Comparison of ENCODE assay signal across 15 cellular contexts in the genomic region with DNA sequence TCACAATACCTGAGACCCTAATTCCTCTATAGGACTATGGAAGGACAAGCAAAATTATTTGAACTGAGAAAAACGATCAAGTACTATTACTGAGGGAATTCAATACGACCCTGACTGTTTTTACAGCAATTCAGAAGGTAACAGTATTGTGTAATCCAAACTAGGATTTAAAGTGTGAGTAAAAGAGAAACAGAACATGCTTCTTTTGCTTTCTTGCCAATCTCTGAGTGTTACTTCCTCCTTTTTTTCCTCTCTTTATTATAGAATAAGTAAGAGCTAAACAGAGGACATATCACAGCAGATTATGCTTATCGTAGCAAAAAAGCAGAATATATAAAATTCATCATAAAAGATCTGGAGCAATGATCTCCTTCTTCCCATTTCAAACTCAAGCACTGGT.
A peak's percentile ranks its signal among the peaks of the same experiment; 100 is the strongest.
DNase-seq lines count a peak whose midpoint lies in the region; ATAC-seq and TF ChIP-seq lines count a peak whose summit lies in the region.
"Had no signal": no experiment of that assay in that cellular context is flagged by ENCODE, and none has a peak within 500 bp of the region (broad histone marks: within the 10 kb centered on the region; RNA-seq: fewer than 3 reads in every experiment).

No MANE protein-coding gene starts in this region.

- peak; percentile 39 for ATAC-seq in HG03442 (IDR thresholded peaks at IDR 0.05; ENCODE audit: unreplicated experiment)
- no peak for ATAC-seq in Panc1
- no peak for ATAC-seq in natural killer cell treated with Interleukin-12 subunit alpha and Interleukin-12 subunit beta and Interleukin-15 and Interleukin-18, amount 100 ng/mL, for 72 hours

- H3K27ac ChIP-seq in Panc1 (ENCODE audit: low read length): 0 out of 2 replicates have a peak overlapping the region, but pooled peaks have one; percentile 23
- H3K27ac ChIP-seq: neutrophil had no signal

- no peaks in the 10 kb centered on the region for H3K27me3 Mint-ChIP-seq in activated CD4-positive, alpha-beta memory T cell treated with anti-CD3 and anti-CD28 coated beads, Interleukin-2, amount 10 ng/mL, durations not matched to agents 7 days and 5 days
- H3K27me3 Mint-ChIP-seq in natural killer cell treated with Interleukin-12 subunit alpha and Interleukin-12 subunit beta and Interleukin-15 and Interleukin-18, amount 100 ng/mL, for 72 hours: no peaks in the 10 kb centered on the region
- H3K27me3 Mint-ChIP-seq: central memory CD8-positive, alpha-beta T cell had no signal

- no peaks in the 10 kb centered on the region for H3K27me3 ChIP-seq in Panc1 (ENCODE audit: control insufficient read depth, insufficient read depth, low read length)
- H3K27me3 ChIP-seq: neutrophil had no signal

- H3K36me3 Mint-ChIP-seq in activated CD4-positive, alpha-beta memory T cell treated with anti-CD3 and anti-CD28 coated beads, Interleukin-2, amount 10 ng/mL, durations not matched to agents 7 days and 5 days (ENCODE audit: low read depth): no peaks in the 10 kb centered on the region
- no peaks in the 10 kb centered on the region for H3K36me3 Mint-ChIP-seq in natural killer cell treated with Interleukin-12 subunit alpha and Interleukin-12 subunit beta and Interleukin-15 and Interleukin-18, amount 100 ng/mL, for 72 hours

- H3K4me3 ChIP-seq in Panc1 (ENCODE audit: low read depth in 2 of 2, low read length in 2 of 2) (no peak overlapping the region), fibroblast of mammary gland (ENCODE audit: control insufficient read depth, low read depth, low read length) (no peak overlapping the region), skeletal muscle cell (ENCODE audit: low read depth, low read length) (no peak overlapping the region)

- H3K4me1 Mint-ChIP-seq in activated CD4-positive, alpha-beta memory T cell treated with anti-CD3 and anti-CD28 coated beads, Interleukin-2, amount 10 ng/mL, durations not matched to agents 7 days and 5 days: no peaks in the 10 kb centered on the region
- H3K4me1 Mint-ChIP-seq in natural killer cell treated with Interleukin-12 subunit alpha and Interleukin-12 subunit beta and Interleukin-15 and Interleukin-18, amount 100 ng/mL, for 72 hours (ENCODE audit: low read depth in 2 of 2): no peaks in the 10 kb centered on the region
- H3K4me1 Mint-ChIP-seq: central memory CD8-positive, alpha-beta T cell had no signal

- H3K9me3 Mint-ChIP-seq in activated CD4-positive, alpha-beta memory T cell treated with anti-CD3 and anti-CD28 coated beads, Interleukin-2, amount 10 ng/mL, durations not matched to agents 7 days and 5 days: peaks cover 2% of the 10 kb centered on the region
- H3K9me3 Mint-ChIP-seq in natural killer cell treated with Interleukin-12 subunit alpha and Interleukin-12 subunit beta and Interleukin-15 and Interleukin-18, amount 100 ng/mL, for 72 hours: peaks cover 16% of the 10 kb centered on the region

- CTCF ChIA-PET in Panc1 (lab: Charles Lee): no interaction called here
- CTCF ChIA-PET in activated CD4-positive, alpha-beta memory T cell treated with anti-CD3 and anti-CD28 coated beads, Interleukin-2, amount 10 ng/mL, durations not matched to agents 7 days and 5 days (lab: Charles Lee): no interaction called here

- POLR2A ChIA-PET in Panc1 (lab: Charles Lee): no interaction called here
- POLR2A ChIA-PET in activated CD4-positive, alpha-beta memory T cell treated with anti-CD3 and anti-CD28 coated beads, Interleukin-2, amount 10 ng/mL, durations not matched to agents 7 days and 5 days (lab: Charles Lee): no interaction called here

- in situ Hi-C loops in Panc1 (cut with HindIII; ENCODE audit: low pct_unique_long_range_greater_than_20kb, low sequenced_read_pairs): no loop called here

- H3K9me3 ChIP-seq in Panc1 (ENCODE audit: control insufficient read depth, insufficient read depth, low read depth, low read length): peaks cover 8% of the 10 kb centered on the region; the same call in 1 of the 2 replicates
- H3K9me3 ChIP-seq: neutrophil had no signal

- intact Hi-C loops in Panc1 (cut with micrococcal nuclease; ENCODE audit: unreplicated experiment): no loop called here

- no peaks in the 10 kb centered on the region; the same call in 1 of the 2 replicates for H3K4me1 ChIP-seq in Panc1 (ENCODE audit: control insufficient read depth, insufficient read depth, low read length)

- no peak for TF ChIP-seq CTCF in Panc1 (IDR thresholded peaks at IDR 0.05)
- no peak for TF ChIP-seq CTCF in fibroblast of mammary gland (conservative IDR thresholded peaks at IDR 0.05; ENCODE audit: control insufficient read depth, insufficient read depth, low read depth, low read length)

- H3K27ac Mint-ChIP-seq in activated CD4-positive, alpha-beta memory T cell treated with anti-CD3 and anti-CD28 coated beads, Interleukin-2, amount 10 ng/mL, durations not matched to agents 7 days and 5 days: no peak overlapping the region
- H3K27ac Mint-ChIP-seq in natural killer cell treated with Interleukin-12 subunit alpha and Interleukin-12 subunit beta and Interleukin-15 and Interleukin-18, amount 100 ng/mL, for 72 hours: no peak overlapping the region

- DNase-seq in Panc1 (ENCODE audit: low read depth, low spot score) (no peak), fibroblast of mammary gland (ENCODE audit: low read depth) (peak; percentile 41), skeletal muscle cell (ENCODE audit: low read depth) (peak; percentile 23), occipital lobe (lab: John Stamatoyannopoulos, UW) (no peak), retina (no peak)
- no peak for DNase-seq in activated CD4-positive, alpha-beta memory T cell treated with anti-CD3 and anti-CD28 coated beads, Interleukin-2, amount 10 ng/mL, durations not matched to agents 7 days and 5 days
- DNase-seq in natural killer cell treated with Interleukin-12 subunit alpha and Interleukin-12 subunit beta and Interleukin-15 and Interleukin-18, amount 100 ng/mL, for 72 hours (ENCODE audit: low spot score): no peak
- DNase-seq: activated CD4-positive, alpha-beta T cell treated with anti-CD3 and anti-CD28 coated beads for 48 hours; activated effector memory CD4-positive, alpha-beta T cell treated with Interleukin-2 at 50 U/mL for 16 hours; NCI-H1436 treated with DMSO at 0.1 percent for 48 hours; NCI-H526; stimulated activated CD4-positive, alpha-beta T cell treated with anti-CD3 and anti-CD28 coated beads, Interleukin-4, amount 100 ng/mL, for 24 hours had no signal

- no TSS peak for BruUV-seq in Panc1 (replicated peaks; lab: Mats Ljungman, UMichigan)

- H3K36me3 ChIP-seq in Panc1 (ENCODE audit: control insufficient read depth, insufficient read depth, low read length): no peaks in the 10 kb centered on the region
- H3K36me3 ChIP-seq: neutrophil had no signal

- no peak overlapping the region for H3K4me3 Mint-ChIP-seq in activated CD4-positive, alpha-beta memory T cell treated with anti-CD3 and anti-CD28 coated beads, Interleukin-2, amount 10 ng/mL, durations not matched to agents 7 days and 5 days
- H3K4me3 Mint-ChIP-seq in natural killer cell treated with Interleukin-12 subunit alpha and Interleukin-12 subunit beta and Interleukin-15 and Interleukin-18, amount 100 ng/mL, for 72 hours: no peak overlapping the region
- H3K4me3 Mint-ChIP-seq: central memory CD8-positive, alpha-beta T cell had no signal

Comparison
In these comparisons a context has a peak if more than half of its experiments do, and no peak if none do; other contexts are left out.
1. DNase-seq: peak in fibroblast of mammary gland (single experiment) and skeletal muscle cell (single experiment); none in Panc1 (single experiment), activated CD4-positive, alpha-beta memory T cell treated with anti-CD3 and anti-CD28 coated beads, Interleukin-2, amount 10 ng/mL, durations not matched to agents 7 days and 5 days (single experiment), natural killer cell treated with Interleukin-12 subunit alpha and Interleukin-12 subunit beta and Interleukin-15 and Interleukin-18, amount 100 ng/mL, for 72 hours (single experiment), occipital lobe (single experiment) and retina (single experiment).